ENCODE assay signal across 1 cellular context in genomic region chr1:220038640-220039039, GRCh38.
TF ChIP-seq lines count a peak whose summit lies in the region.

No MANE protein-coding gene starts in this region.

TF ChIP-seq in HepG2, 621 proteins besides CTCF, POLR2A, EP300 and RAD21:
- TF ChIP-seq ZNF691 (CRISPR knock-in tag; IDR thresholded peaks at IDR 0.05; ENCODE audit: borderline replicate concordance, low read depth) (no peak), NR2F1 (CRISPR knock-in tag; IDR thresholded peaks at IDR 0.05) (no peak), RELA (CRISPR knock-in tag; IDR thresholded peaks at IDR 0.05) (no peak), CC2D1A (CRISPR knock-in tag; IDR thresholded peaks at IDR 0.05) (no peak), ZBTB25 (CRISPR knock-in tag; IDR thresholded peaks at IDR 0.05) (no peak)
